8 cellular contexts compared by ENCODE assay signal in the genomic region with DNA sequence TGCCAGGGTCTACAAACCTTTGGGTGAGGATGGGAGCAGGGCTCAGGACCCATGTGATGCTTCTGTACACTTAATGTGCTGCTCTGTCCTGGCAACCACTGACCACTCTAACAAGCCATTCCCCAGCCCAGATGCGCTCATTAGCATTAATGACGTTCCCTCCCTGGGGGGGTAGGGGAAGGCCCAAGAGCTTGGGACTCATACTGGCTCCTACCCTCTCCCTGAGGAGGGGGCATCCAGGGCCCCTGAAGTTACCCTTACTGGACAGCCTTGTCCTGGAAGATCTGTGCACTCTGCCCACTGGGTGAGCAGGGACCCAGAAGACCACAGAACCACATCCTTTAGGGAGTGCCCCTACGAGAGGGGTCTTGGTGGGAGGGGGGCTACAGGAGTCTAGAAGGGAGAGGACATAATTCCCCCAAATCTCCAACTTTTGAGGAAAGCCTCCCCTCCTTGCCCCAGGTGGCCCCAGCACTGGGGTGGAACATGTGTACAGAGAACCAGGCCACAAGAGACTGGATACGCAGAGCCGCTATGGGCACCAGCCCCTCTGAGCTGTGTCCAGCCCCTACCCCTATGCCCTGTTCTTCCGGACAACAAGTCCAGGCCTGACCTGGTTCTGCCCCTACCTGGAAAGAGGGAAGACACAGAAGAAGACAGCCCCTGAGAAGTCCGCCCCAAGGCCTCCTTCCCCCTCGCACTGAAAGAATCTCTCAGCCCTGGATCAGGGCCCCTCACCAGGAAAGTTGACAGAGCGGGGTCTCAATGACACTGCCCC. TPM values are rescaled to one million over a fixed set of nuclear protein-coding genes. Genes with fewer than 3 reads are reported as not detected.
DNase-seq lines count a peak whose midpoint lies in the region; ATAC-seq and TF ChIP-seq lines count a peak whose summit lies in the region.
"Had no signal": no experiment of that assay in that cellular context is flagged by ENCODE, and none has a peak within 500 bp of the region (broad histone marks: within the 10 kb centered on the region; RNA-seq: fewer than 3 reads in every experiment).

No MANE protein-coding gene starts in this region.

- no peak for TF ChIP-seq RAD21 in HCT116 (IDR thresholded peaks at IDR 0.05; ENCODE audit: low read depth)

- TF ChIP-seq POLR2A in HCT116 (IDR thresholded peaks at IDR 0.05; ENCODE audit: borderline replicate concordance, extremely low read depth, insufficient read depth, insufficient read length), result no peak

- peak overlapping the region; percentile 82 for H3K27ac ChIP-seq in HCT116 (ENCODE audit: low read depth, low read length)

- H2AFZ ChIP-seq in HCT116 (ENCODE audit: low read depth, low read length, poor library complexity, severe bottlenecking), result no peak overlapping the region

- H3K27me3 Mint-ChIP-seq in activated naive CD8-positive, alpha-beta T cell treated with anti-CD3 and anti-CD28 coated beads, Interleukin-2, amount 10 ng/mL, durations not matched to agents 7 days and 5 days, result peaks cover 22% of the 10 kb centered on the region
- H3K27me3 Mint-ChIP-seq in immature natural killer cell (ENCODE audit: low read depth in 3 of 3), result peaks cover 3 to 21% (median 16%) of the 10 kb centered on the region in 3 donors
- peaks cover 60% of the 10 kb centered on the region for H3K27me3 Mint-ChIP-seq in stimulated activated memory B cell treated with anti-CD40 and anti-IgM and Interleukin-4, amounts not matched to agents 10 μg/mL and 1 μg/mL and 100 μg/mL, for 72 hours

- no peaks in the 10 kb centered on the region for H3K36me3 Mint-ChIP-seq in activated naive CD8-positive, alpha-beta T cell treated with anti-CD3 and anti-CD28 coated beads, Interleukin-2, amount 10 ng/mL, durations not matched to agents 7 days and 5 days
- H3K36me3 Mint-ChIP-seq in immature natural killer cell, result no peaks in the 10 kb centered on the region
- no peaks in the 10 kb centered on the region for H3K36me3 Mint-ChIP-seq in stimulated activated memory B cell treated with anti-CD40 and anti-IgM and Interleukin-4, amounts not matched to agents 10 μg/mL and 1 μg/mL and 100 μg/mL, for 72 hours

- H3K9ac ChIP-seq in HCT116 (ENCODE audit: low read length), result peak overlapping the region; percentile 81

- H3K9me3 ChIP-seq in HCT116 (ENCODE audit: control insufficient read depth in 1 of 2, insufficient read depth in 1 of 2, low read depth in 1 of 2, low read length in 2 of 2), result no peaks in the 10 kb centered on the region

- H3K36me3 ChIP-seq in HCT116 (ENCODE audit: control insufficient read depth in 1 of 2, insufficient read depth in 2 of 2, low read length in 2 of 2), result no peaks in the 10 kb centered on the region

- intact Hi-C loops in HCT116 (cut with micrococcal nuclease), result no loop called here

- peak overlapping the region; percentile 96 for H3K4me2 ChIP-seq in HCT116 (ENCODE audit: low read length)

- ATAC-seq in HCT116 (no peak), HG03457 (IDR thresholded peaks at IDR 0.05; ENCODE audit: unreplicated experiment) (no peak), HG03460 (IDR thresholded peaks at IDR 0.05; ENCODE audit: unreplicated experiment) (no peak), GM19324 (IDR thresholded peaks at IDR 0.05; ENCODE audit: low FRiP score, unreplicated experiment) (no peak)
- ATAC-seq in activated naive CD8-positive, alpha-beta T cell treated with anti-CD3 and anti-CD28 coated beads, Interleukin-2, amount 10 ng/mL, durations not matched to agents 7 days and 5 days (ENCODE audit: low read depth), result no peak
- no peak for ATAC-seq in stimulated activated memory B cell treated with anti-CD40 and anti-IgM and Interleukin-4, amounts not matched to agents 10 μg/mL and 1 μg/mL and 100 μg/mL, for 72 hours

- CTCF ChIA-PET in HCT116 (lab: Charles Lee), result interaction anchor here (1.5 kb wide), 1 partner anchor 8 kb away, joined by 4 read pairs; no protein-coding TSS in a partner anchor

- POLR2A ChIA-PET in HCT116 (lab: Charles Lee), result interaction anchor here (0.6 kb wide), 1 partner anchor 56 kb away, joined by 3 read pairs; no protein-coding TSS in a partner anchor
- POLR2A ChIA-PET in activated naive CD8-positive, alpha-beta T cell treated with anti-CD3 and anti-CD28 coated beads, Interleukin-2, amount 10 ng/mL, durations not matched to agents 7 days and 5 days (lab: Charles Lee), result no interaction called here

- no peaks in the 10 kb centered on the region for H3K9me2 ChIP-seq in HCT116 (ENCODE audit: insufficient read depth)

- no peak overlapping the region for H3K27ac Mint-ChIP-seq in activated naive CD8-positive, alpha-beta T cell treated with anti-CD3 and anti-CD28 coated beads, Interleukin-2, amount 10 ng/mL, durations not matched to agents 7 days and 5 days
- peak overlapping the region in 1 of 6 donors; percentile 84 for H3K27ac Mint-ChIP-seq in immature natural killer cell
- no peak overlapping the region for H3K27ac Mint-ChIP-seq in stimulated activated memory B cell treated with anti-CD40 and anti-IgM and Interleukin-4, amounts not matched to agents 10 μg/mL and 1 μg/mL and 100 μg/mL, for 72 hours

- peaks cover 44% of the 10 kb centered on the region for H3K79me2 ChIP-seq in HCT116 (ENCODE audit: insufficient read depth, low read length)

- H3K4me3 Mint-ChIP-seq in activated naive CD8-positive, alpha-beta T cell treated with anti-CD3 and anti-CD28 coated beads, Interleukin-2, amount 10 ng/mL, durations not matched to agents 7 days and 5 days, result peak overlapping the region; percentile 59
- H3K4me3 Mint-ChIP-seq in immature natural killer cell, result peak overlapping the region; percentile 63 to 80 (median 78)
- peak overlapping the region; percentile 35 for H3K4me3 Mint-ChIP-seq in stimulated activated memory B cell treated with anti-CD40 and anti-IgM and Interleukin-4, amounts not matched to agents 10 μg/mL and 1 μg/mL and 100 μg/mL, for 72 hours

- peak overlapping the region; percentile 65 to 79 for H3K4me3 ChIP-seq in HCT116 (replicated peaks in 1 of 2; ENCODE audit: low read depth in 1 of 2, low read length in 2 of 2)

- H3K4me1 ChIP-seq in HCT116 (ENCODE audit: control insufficient read depth in 1 of 2, insufficient read depth in 2 of 2, low read length in 2 of 2), result peaks cover 37 to 57% of the 10 kb centered on the region in 2 experiments

- RAD21 ChIA-PET in HCT116 (lab: Charles Lee; ENCODE audit: low non-redundant PET in 1 of 2, low total read pairs in 2 of 2, uncharacterized antibody in 2 of 2, unreplicated experiment in 2 of 2), result interaction anchor here in 1 of 2 experiments (0.6 kb wide), 1 partner anchor 359 kb away, joined by 3 read pairs; no protein-coding TSS in a partner anchor

- no peak for TF ChIP-seq CTCF in HCT116 (IDR thresholded peaks at IDR 0.05 in 2 of 3, conservative IDR thresholded peaks at IDR 0.05 in 1 of 3; ENCODE audit: borderline replicate concordance in 1 of 3, insufficient read depth in 1 of 3, low read depth in 2 of 3, low read length in 2 of 3)

- H3K4me1 Mint-ChIP-seq in activated naive CD8-positive, alpha-beta T cell treated with anti-CD3 and anti-CD28 coated beads, Interleukin-2, amount 10 ng/mL, durations not matched to agents 7 days and 5 days, result peaks cover 14% of the 10 kb centered on the region
- peaks cover 10 to 13% of the 10 kb centered on the region in 2 donors for H3K4me1 Mint-ChIP-seq in immature natural killer cell
- peaks cover 37% of the 10 kb centered on the region for H3K4me1 Mint-ChIP-seq in stimulated activated memory B cell treated with anti-CD40 and anti-IgM and Interleukin-4, amounts not matched to agents 10 μg/mL and 1 μg/mL and 100 μg/mL, for 72 hours

- BruUV-seq in HCT116 (replicated peaks; lab: Mats Ljungman, UMichigan), result TSS peak; percentile 59

- no peaks in the 10 kb centered on the region for H3K27me3 ChIP-seq in HCT116 (ENCODE audit: insufficient read depth, low read length)

- H3K9me3 Mint-ChIP-seq in activated naive CD8-positive, alpha-beta T cell treated with anti-CD3 and anti-CD28 coated beads, Interleukin-2, amount 10 ng/mL, durations not matched to agents 7 days and 5 days, result no peaks in the 10 kb centered on the region
- no peaks in the 10 kb centered on the region for H3K9me3 Mint-ChIP-seq in immature natural killer cell
- H3K9me3 Mint-ChIP-seq in stimulated activated memory B cell treated with anti-CD40 and anti-IgM and Interleukin-4, amounts not matched to agents 10 μg/mL and 1 μg/mL and 100 μg/mL, for 72 hours, result no peaks in the 10 kb centered on the region

- H4K20me1 ChIP-seq in HCT116 (ENCODE audit: insufficient read depth), result no peaks in the 10 kb centered on the region

- DNase-seq in HCT116 (ENCODE audit: low read depth, low spot score) (no peak), immature natural killer cell (no peak)
- no peak for DNase-seq in activated naive CD8-positive, alpha-beta T cell treated with anti-CD3 and anti-CD28 coated beads, Interleukin-2, amount 10 ng/mL, durations not matched to agents 7 days and 5 days
- DNase-seq: NCI-H1436 had no signal

RNA-seq across cellular contexts. Expression of a gene that starts 1.4 kb away (rescaled TPM):
- total RNA-seq in HCT116 (2021; ENCODE audit: unreplicated experiment), result 21.8 TPM
- polyA plus RNA-seq in HCT116 (2012), result 20.5 and 20.9 TPM in 2 replicates
- under 1 TPM; 0.19 to 0.43 TPM for total RNA-seq in activated naive CD8-positive, alpha-beta T cell treated with anti-CD3 and anti-CD28 coated beads, Interleukin-2, amount 10 ng/mL, durations not matched to agents 7 days and 5 days
- polyA plus RNA-seq in immature natural killer cell, result not detected

RNA-seq across cellular contexts. Expression of a gene that starts 17.2 kb away (rescaled TPM):
- total RNA-seq in HCT116 (2021; ENCODE audit: unreplicated experiment), result not detected
- polyA plus RNA-seq in HCT116 (2012), result 0.05 TPM in 1 of 2 replicates, not detected in the other
- total RNA-seq in activated naive CD8-positive, alpha-beta T cell treated with anti-CD3 and anti-CD28 coated beads, Interleukin-2, amount 10 ng/mL, durations not matched to agents 7 days and 5 days, result not detected
- polyA plus RNA-seq in immature natural killer cell, result not detected

RNA-seq across cellular contexts. Expression of a gene that starts 27.2 kb away (rescaled TPM):
- total RNA-seq in HCT116 (2021; ENCODE audit: unreplicated experiment), result 1,981 TPM
- polyA plus RNA-seq in HCT116 (2012), result 2,739 and 2,996 TPM in 2 replicates
- total RNA-seq in activated naive CD8-positive, alpha-beta T cell treated with anti-CD3 and anti-CD28 coated beads, Interleukin-2, amount 10 ng/mL, durations not matched to agents 7 days and 5 days, result 1,000 to 10,000 TPM; 1,373 to 1,398 TPM
- polyA plus RNA-seq in immature natural killer cell, result 100 to 1,000 TPM; 419 to 805 (median 477) TPM

RNA-seq across cellular contexts. Expression of a gene that starts 43.3 kb away (rescaled TPM):
- total RNA-seq in HCT116 (2021; ENCODE audit: unreplicated experiment), result 16.1 TPM
- 7.3 and 9.1 TPM in 2 replicates for polyA plus RNA-seq in HCT116 (2012)
- 10 to 100 TPM; 14.9 to 15.9 TPM for total RNA-seq in activated naive CD8-positive, alpha-beta T cell treated with anti-CD3 and anti-CD28 coated beads, Interleukin-2, amount 10 ng/mL, durations not matched to agents 7 days and 5 days
- polyA plus RNA-seq in immature natural killer cell, result 1 to 10 TPM; 2.2 to 5.4 (median 3.1) TPM

Comparison
In these comparisons a context has a peak if more than half of its experiments do, and no peak if none do; other contexts are left out.
1. RNA of a gene that starts 1.4 kb away (total RNA-seq): 21.8 TPM in HCT116 (single experiment); 0.19 to 0.43 TPM in activated naive CD8-positive, alpha-beta T cell treated with anti-CD3 and anti-CD28 coated beads, Interleukin-2, amount 10 ng/mL, durations not matched to agents 7 days and 5 days; every median in the first group is over 10 times any median in the second.
2. Peak in every context shown above with its lines, with median percentiles within 50 percentile points of each other: H3K4me3 Mint-ChIP-seq.